19 cellular contexts compared by ENCODE assay signal in the genomic region with DNA sequence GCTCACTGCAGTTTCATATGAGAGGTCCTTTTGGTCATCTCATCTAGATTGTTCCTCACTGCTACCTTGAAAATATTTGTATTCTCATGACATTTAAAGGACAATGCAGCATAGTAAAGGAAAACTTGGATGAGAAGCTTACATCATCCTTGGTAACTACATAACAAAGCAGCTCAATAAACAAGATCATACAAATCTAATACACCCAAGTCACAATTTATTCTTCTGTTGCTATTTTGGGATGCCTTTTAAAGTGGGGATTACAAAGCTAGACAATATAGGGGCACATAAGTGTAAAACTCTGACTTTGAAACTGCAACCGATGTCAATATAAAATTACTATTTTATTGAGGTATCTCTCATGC.
DNase-seq lines count a peak whose midpoint lies in the region; ATAC-seq and TF ChIP-seq lines count a peak whose summit lies in the region.
"Had no signal": no experiment of that assay in that cellular context is flagged by ENCODE, and none has a peak within 500 bp of the region (broad histone marks: within the 10 kb centered on the region; RNA-seq: fewer than 3 reads in every experiment).

No MANE protein-coding gene starts in this region.

- TF ChIP-seq CTCF in H9 (conservative IDR thresholded peaks at IDR 0.05) (no peak), left lung (IDR thresholded peaks at IDR 0.05) (no peak), upper lobe of right lung (IDR thresholded peaks at IDR 0.05) (no peak)

- peak; percentile 37 for ATAC-seq in SK-N-SH treated with all-trans-retinoic acid at 6 μM for 48 hours
- no peak for ATAC-seq in left lung
- no peak for ATAC-seq in upper lobe of right lung
- ATAC-seq in GM21515 (IDR thresholded peaks at IDR 0.05; ENCODE audit: unreplicated experiment): no peak
- ATAC-seq in natural killer cell treated with Interleukin-12 subunit alpha and Interleukin-12 subunit beta and Interleukin-15 and Interleukin-18, amount 100 ng/mL, for 72 hours: no peak
- ATAC-seq in GM19467 (IDR thresholded peaks at IDR 0.05; ENCODE audit: unreplicated experiment): no peak
- ATAC-seq: left cardiac atrium had no signal

- peaks cover 19% of the 10 kb centered on the region; the same call in 1 of the 2 replicates for H3K79me2 ChIP-seq in H9 (ENCODE audit: insufficient read depth, low read length)
- H3K79me2 ChIP-seq: parathyroid adenoma had no signal

- H3K9me3 Mint-ChIP-seq in H9: no peaks in the 10 kb centered on the region
- no peaks in the 10 kb centered on the region for H3K9me3 Mint-ChIP-seq in natural killer cell treated with Interleukin-12 subunit alpha and Interleukin-12 subunit beta and Interleukin-15 and Interleukin-18, amount 100 ng/mL, for 72 hours
- H3K9me3 Mint-ChIP-seq: activated naive CD8-positive, alpha-beta T cell treated with anti-CD3 and anti-CD28 coated beads for 36 hours; dendritic cell treated with granulocyte-macrophage colony-stimulating factor and Interleukin-4, amounts not matched to agents 40 ng/mL and 50 ng/mL, for 4 days had no signal

- no peak overlapping the region for H4K8ac ChIP-seq in H9 (replicated peaks; ENCODE audit: insufficient read length, low read depth, low read length)

- H4K20me1 ChIP-seq in H9 (ENCODE audit: control insufficient read depth, insufficient read depth, insufficient read length): no peaks in the 10 kb centered on the region

- no peaks in the 10 kb centered on the region for H3K27me3 Mint-ChIP-seq in H9 (ENCODE audit: low read depth)
- H3K27me3 Mint-ChIP-seq in natural killer cell treated with Interleukin-12 subunit alpha and Interleukin-12 subunit beta and Interleukin-15 and Interleukin-18, amount 100 ng/mL, for 72 hours: no peaks in the 10 kb centered on the region
- H3K27me3 Mint-ChIP-seq: dendritic cell treated with granulocyte-macrophage colony-stimulating factor and Interleukin-4, amounts not matched to agents 40 ng/mL and 50 ng/mL, for 4 days had no signal

- H2BK15ac ChIP-seq in H9 (ENCODE audit: low read depth, low read length): no peak overlapping the region

- H3K27me3 ChIP-seq in H9 (ENCODE audit: insufficient read depth, low read length): no peaks in the 10 kb centered on the region
- H3K27me3 ChIP-seq in left lung: no peaks in the 10 kb centered on the region
- H3K27me3 ChIP-seq in upper lobe of right lung: no peaks in the 10 kb centered on the region

- H3K36me3 Mint-ChIP-seq in H9 (ENCODE audit: insufficient read depth in 1 of 3, low read depth in 3 of 3): no peaks in the 10 kb centered on the region
- H3K36me3 Mint-ChIP-seq in natural killer cell treated with Interleukin-12 subunit alpha and Interleukin-12 subunit beta and Interleukin-15 and Interleukin-18, amount 100 ng/mL, for 72 hours: no peaks in the 10 kb centered on the region
- H3K36me3 Mint-ChIP-seq: activated naive CD8-positive, alpha-beta T cell treated with anti-CD3 and anti-CD28 coated beads for 36 hours had no signal

- H3K14ac ChIP-seq in H9 (ENCODE audit: insufficient read depth, low read length): no peak overlapping the region

- peaks cover 51 to 61% of the 10 kb centered on the region in 2 experiments for H3K4me1 Mint-ChIP-seq in H9
- peaks cover 0 to 4% of the 10 kb centered on the region in 2 donors for H3K4me1 Mint-ChIP-seq in natural killer cell treated with Interleukin-12 subunit alpha and Interleukin-12 subunit beta and Interleukin-15 and Interleukin-18, amount 100 ng/mL, for 72 hours (ENCODE audit: low read depth in 2 of 2)

- no peak overlapping the region for H3K18ac ChIP-seq in H9 (ENCODE audit: insufficient read length, low read depth, low read length)

- no peak overlapping the region for H2AFZ ChIP-seq in H9 (ENCODE audit: low read length)
- H2AFZ ChIP-seq: parathyroid adenoma had no signal

- no peak overlapping the region for H2BK12ac ChIP-seq in H9 (ENCODE audit: insufficient read length, low read depth, low read length)

- H3K9me3 ChIP-seq in H9 (ENCODE audit: control insufficient read depth, low read depth, low read length) (no peaks in the 10 kb centered on the region), left lung (no peaks in the 10 kb centered on the region), upper lobe of right lung (no peaks in the 10 kb centered on the region)

- peak overlapping the region; percentile 49 to 97 (median 68); a peak in 5 of 7 replicates for H3K27ac Mint-ChIP-seq in H9
- H3K27ac Mint-ChIP-seq in natural killer cell treated with Interleukin-12 subunit alpha and Interleukin-12 subunit beta and Interleukin-15 and Interleukin-18, amount 100 ng/mL, for 72 hours: no peak overlapping the region
- H3K27ac Mint-ChIP-seq: dendritic cell treated with granulocyte-macrophage colony-stimulating factor and Interleukin-4, amounts not matched to agents 40 ng/mL and 50 ng/mL, for 4 days had no signal

- H3K23ac ChIP-seq in H9 (ENCODE audit: insufficient read length, low read depth, low read length): no peak overlapping the region

- peak overlapping the region; percentile 15 for H3K27ac ChIP-seq in H9 (ENCODE audit: insufficient read length, low read depth, low read length)
- H3K27ac ChIP-seq in left lung: peak overlapping the region; percentile 28 to 47
- H3K27ac ChIP-seq in upper lobe of right lung: peak overlapping the region; percentile 19
- H3K27ac ChIP-seq: parathyroid adenoma had no signal

- H3K56ac ChIP-seq in H9 (ENCODE audit: insufficient read length, low read depth, low read length): no peak overlapping the region

- no peak overlapping the region for H2BK120ac ChIP-seq in H9 (ENCODE audit: low read depth, low read length, poor library complexity, severe bottlenecking)

- H3K4me3 ChIP-seq in left lung: no peak overlapping the region
- H3K4me3 ChIP-seq in upper lobe of right lung: no peak overlapping the region

- DNase-seq in H9: no peak
- DNase-seq in left lung: no peak
- DNase-seq in upper lobe of right lung: no peak
- no peak for DNase-seq in natural killer cell treated with Interleukin-12 subunit alpha and Interleukin-12 subunit beta and Interleukin-15 and Interleukin-18, amount 100 ng/mL, for 72 hours (ENCODE audit: low spot score)
- DNase-seq: activated CD4-positive, alpha-beta T cell treated with anti-CD3 and anti-CD28 coated beads, Interleukin-2, amount 50 U/mL, for 48 hours; activated naive CD8-positive, alpha-beta T cell treated with anti-CD3 and anti-CD28 coated beads for 36 hours; activated T-cell treated with anti-CD3 and anti-CD28 coated beads, Interleukin-2, amount 50 U/mL, for 1 hour; DMS 273 treated with DMSO at 0.1 percent for 48 hours; H7; hypothalamus; left cardiac atrium; NCI-H1417 treated with DMSO at 0.1 percent for 48 hours; stimulated activated CD4-positive, alpha-beta T cell treated with anti-CD3 and anti-CD28 coated beads, Interleukin-4, amount 100 ng/mL, for 24 hours; stimulated activated CD8-positive, alpha-beta memory T cell treated with anti-CD3 and anti-CD28 coated beads, Interleukin-4, amount 100 ng/mL, for 48 hours had no signal

- no peak overlapping the region for H3K4me2 ChIP-seq in H9 (ENCODE audit: insufficient read depth, insufficient read length, low read length)

- no peak overlapping the region for H4K91ac ChIP-seq in H9 (ENCODE audit: insufficient read length, low read depth, low read length)

- H3K4ac ChIP-seq in H9 (ENCODE audit: low read depth, low read length): no peak overlapping the region

- intact Hi-C loops in left lung (cut with DNase I): no loop called here
- intact Hi-C loops in upper lobe of right lung (cut with DNase I): no loop called here

- no peaks in the 10 kb centered on the region for H3K23me2 ChIP-seq in H9 (ENCODE audit: insufficient read length, low read depth, low read length, poor library complexity, severe bottlenecking)

- no peak overlapping the region for H2BK5ac ChIP-seq in H9 (ENCODE audit: insufficient read length, low read length)

- no peaks in the 10 kb centered on the region for H3K36me3 ChIP-seq in left lung
- H3K36me3 ChIP-seq in upper lobe of right lung: no peaks in the 10 kb centered on the region

- H3K4me3 Mint-ChIP-seq in H9: no peak overlapping the region
- H3K4me3 Mint-ChIP-seq in natural killer cell treated with Interleukin-12 subunit alpha and Interleukin-12 subunit beta and Interleukin-15 and Interleukin-18, amount 100 ng/mL, for 72 hours: no peak overlapping the region
- H3K4me3 Mint-ChIP-seq: activated naive CD8-positive, alpha-beta T cell treated with anti-CD3 and anti-CD28 coated beads for 36 hours; dendritic cell treated with granulocyte-macrophage colony-stimulating factor and Interleukin-4, amounts not matched to agents 40 ng/mL and 50 ng/mL, for 4 days had no signal

- no CpG with 5 or more reads among the region's 1 CpG for WGBS in H9 (ENCODE audit: extremely low coverage, insufficient read length, low lambda C conversion rate)

- H3K9ac ChIP-seq in H9 (ENCODE audit: extremely low read depth, insufficient read length, low read length): no peak overlapping the region
- H3K9ac ChIP-seq: parathyroid adenoma had no signal

- H3T11ph ChIP-seq in H9 (ENCODE audit: low read length): no peak overlapping the region

- H2BK20ac ChIP-seq in H9 (ENCODE audit: low read depth, low read length, poor library complexity, severe bottlenecking): no peak overlapping the region

- no peak overlapping the region for H2AK5ac ChIP-seq in H9 (ENCODE audit: insufficient read length, low read length)

- H3K79me1 ChIP-seq in H9 (ENCODE audit: insufficient read depth, low read depth, low read length, poor library complexity, severe bottlenecking): peaks cover 8% of the 10 kb centered on the region

- H3K4me1 ChIP-seq in H9 (ENCODE audit: insufficient read depth, low read length) (peaks cover 13% of the 10 kb centered on the region; the same call in 1 of the 2 replicates), left lung (peaks cover 0 to 6% of the 10 kb centered on the region in 2 donors), upper lobe of right lung (no peaks in the 10 kb centered on the region)

- H4K5ac ChIP-seq in H9 (ENCODE audit: insufficient read length, low read depth, low read length): no peak overlapping the region

Comparison
In these comparisons a context has a peak if more than half of its experiments do, and no peak if none do; other contexts are left out.
1. H3K27ac Mint-ChIP-seq: peak in H9 (3 of 3); none in natural killer cell treated with Interleukin-12 subunit alpha and Interleukin-12 subunit beta and Interleukin-15 and Interleukin-18, amount 100 ng/mL, for 72 hours (0 of 2).
2. Peak in every context shown above with its lines, with median percentiles within 50 percentile points of each other: H3K27ac ChIP-seq.